13 cellular contexts compared by ENCODE assay signal in the genomic region with DNA sequence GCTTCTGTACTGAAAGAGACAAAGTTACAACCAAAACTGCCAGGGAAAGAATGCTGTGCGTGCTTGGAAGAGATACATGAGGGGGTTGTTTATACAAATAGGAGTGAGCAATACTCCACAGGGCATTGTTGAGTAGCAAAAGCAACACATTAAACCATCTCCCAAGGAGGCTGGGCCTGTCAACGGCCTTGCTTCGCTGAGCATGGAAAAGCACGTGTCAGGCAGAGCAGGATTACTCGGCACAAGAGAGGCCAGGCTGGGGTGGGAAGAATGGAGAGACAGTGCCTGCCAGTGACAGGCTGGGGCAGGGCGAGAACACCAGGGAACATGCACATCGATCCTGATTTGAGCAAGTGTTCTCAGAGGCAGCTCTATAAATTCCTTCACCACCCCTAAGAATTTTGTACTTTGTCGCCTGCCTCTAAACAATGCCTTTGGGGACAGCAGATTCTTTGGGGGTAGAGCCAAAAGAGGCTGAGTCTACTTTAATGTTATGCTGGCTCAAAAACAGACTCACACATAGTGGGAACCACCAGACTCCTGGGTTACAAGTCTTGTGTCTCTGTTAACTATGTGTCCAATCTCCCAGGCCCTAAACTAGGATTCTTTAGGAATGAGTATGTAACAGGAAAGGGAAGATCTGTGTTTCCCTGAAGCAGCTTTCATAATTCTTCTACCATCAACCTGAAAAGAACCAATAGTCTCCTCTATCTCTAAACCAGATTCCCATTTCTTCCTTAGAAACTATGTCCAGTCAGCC.
DNase-seq lines count a peak whose midpoint lies in the region; ATAC-seq and TF ChIP-seq lines count a peak whose summit lies in the region.
"Had no signal": no experiment of that assay in that cellular context is flagged by ENCODE, and none has a peak within 500 bp of the region (broad histone marks: within the 10 kb centered on the region; RNA-seq: fewer than 3 reads in every experiment).

No MANE protein-coding gene starts in this region.

- H3K27ac ChIP-seq in RWPE1: no peak overlapping the region
- H3K27ac ChIP-seq: ovary, transverse colon, VCaP had no signal

- CTCF ChIA-PET in RWPE1 (lab: Yijun Ruan, JAX): interaction anchor here (0.6 to 1.1 kb wide), 3 partner anchors 12 to 271 kb away, joined by 3 to 4 read pairs (median 3); no protein-coding TSS in a partner anchor

- ATAC-seq in GM19351 (IDR thresholded peaks at IDR 0.05; ENCODE audit: unreplicated experiment) (no peak), GM19463 (IDR thresholded peaks at IDR 0.05; ENCODE audit: unreplicated experiment) (no peak)
- ATAC-seq: HCT116 had no signal

- peak; percentile 51 for DNase-seq in ELF-1 (ENCODE audit: low read depth, low spot score)
- peak; percentile 38 for DNase-seq in RWPE1 (ENCODE audit: low spot score)
- peak; percentile 99 for DNase-seq in fibroblast of peridontal ligament (ENCODE audit: extremely low read depth)
- peak; percentile 100 for DNase-seq in renal cortical epithelial cell (ENCODE audit: low read depth)
- no peak for DNase-seq in activated effector memory CD4-positive, alpha-beta T cell treated with anti-CD3 and anti-CD28 coated beads, Interleukin-2, amount 50 U/mL, for 16 hours
- no peak for DNase-seq in SW 1271 (lab: John Stamatoyannopoulos, UW)
- DNase-seq: activated T-cell treated with anti-CD3 and anti-CD28 coated beads, Interleukin-2, amount 50 U/mL, for 48 hours; ovary; transverse colon had no signal

- no peak for TF ChIP-seq CTCF in RWPE1 (conservative IDR thresholded peaks at IDR 0.05; ENCODE audit: low read depth)

- POLR2A ChIA-PET in RWPE1 (lab: Yijun Ruan, JAX; ENCODE audit: low non-redundant PET): no interaction called here

Comparison
In these comparisons a context has a peak if more than half of its experiments do, and no peak if none do; other contexts are left out.
1. DNase-seq: peak in ELF-1 (single experiment), RWPE1 (single experiment), fibroblast of peridontal ligament (single experiment) and renal cortical epithelial cell (single experiment); none in activated effector memory CD4-positive, alpha-beta T cell treated with anti-CD3 and anti-CD28 coated beads, Interleukin-2, amount 50 U/mL, for 16 hours (single experiment) and SW 1271 (0 of 2).